ENCODE assay signal across 16 cellular contexts in genomic region chr5:141838326-141839014, GRCh38. TPM values are rescaled to one million over a fixed set of nuclear protein-coding genes. Genes with fewer than 3 reads are reported as not detected.
A peak's percentile ranks its signal among the peaks of the same experiment; 100 is the strongest.
DNase-seq lines count a peak whose midpoint lies in the region; FAIRE-seq and TF ChIP-seq lines count a peak whose summit lies in the region.
"Had no signal": no experiment of that assay in that cellular context is flagged by ENCODE, and none has a peak within 500 bp of the region (broad histone marks: within the 10 kb centered on the region; RNA-seq: fewer than 3 reads in every experiment).

No MANE protein-coding gene starts in this region.

- no peaks in the 10 kb centered on the region for H4K20me1 ChIP-seq in BLaER1 treated with 17β-estradiol and CSF1 and Interleukin-3, amounts not matched to agents 10 nM and 100 nM
- H4K20me1 ChIP-seq in endothelial cell of umbilical vein (replicated peaks; ENCODE audit: control insufficient read depth, extremely low read depth, insufficient read depth, low read length) = no peaks in the 10 kb centered on the region

- H3K79me1 ChIP-seq in trophoblast cell (ENCODE audit: low read length) = peaks cover 6% of the 10 kb centered on the region

- H2AFZ ChIP-seq in endothelial cell of umbilical vein (ENCODE audit: low read depth, low read length) = no peak overlapping the region
- no peak overlapping the region for H2AFZ ChIP-seq in trophoblast cell (ENCODE audit: insufficient read depth, low read length, poor library complexity)
- H2AFZ ChIP-seq: parathyroid adenoma had no signal

- no peak overlapping the region for H3K14ac ChIP-seq in trophoblast cell (ENCODE audit: low read length)

- no peak overlapping the region for H3K18ac ChIP-seq in trophoblast cell (ENCODE audit: low read length)

- H3K4me2 ChIP-seq in BLaER1 treated with 17β-estradiol and CSF1 and Interleukin-3, amounts not matched to agents 10 nM and 100 nM = peak overlapping the region; percentile 68 to 99 (median 95)
- H3K4me2 ChIP-seq in endothelial cell of umbilical vein (ENCODE audit: insufficient read depth, low read length) (no peak overlapping the region), trophoblast cell (ENCODE audit: low read length) (no peak overlapping the region)

- no peaks in the 10 kb centered on the region for H3K9me3 ChIP-seq in BLaER1 treated with 17β-estradiol and CSF1 and Interleukin-3, amounts not matched to agents 10 nM and 100 nM (replicated peaks in 1 of 11)
- H3K9me3 ChIP-seq in endothelial cell of umbilical vein (replicated peaks; ENCODE audit: control insufficient read depth, insufficient read depth, low read length) (no peaks in the 10 kb centered on the region), trophoblast cell (ENCODE audit: insufficient read depth, low read depth, low read length) (no peaks in the 10 kb centered on the region)

- no peak overlapping the region for H4K91ac ChIP-seq in trophoblast cell (ENCODE audit: low read depth, low read length)

- peak overlapping the region; percentile 8 for H3K23ac ChIP-seq in trophoblast cell (ENCODE audit: low read length)

- H4K12ac ChIP-seq in trophoblast cell (ENCODE audit: low read depth, low read length) = no peak overlapping the region

- no CpG with 5 or more reads among the region's 11 CpGs for WGBS in trophoblast cell (ENCODE audit: extremely low coverage, insufficient coverage, insufficient read length)

- H4K8ac ChIP-seq in trophoblast cell (ENCODE audit: low read depth, low read length) = no peak overlapping the region

- no peak overlapping the region for H2BK5ac ChIP-seq in trophoblast cell (ENCODE audit: low read depth, low read length, poor library complexity)

- FAIRE-seq in endothelial cell of umbilical vein (lab: Jason Lieb, UNC) = no peak
- FAIRE-seq: keratinocyte had no signal

- H2BK12ac ChIP-seq in trophoblast cell (ENCODE audit: low read length) = no peak overlapping the region

- no peaks in the 10 kb centered on the region for H3K36me3 ChIP-seq in BLaER1 treated with 17β-estradiol and CSF1 and Interleukin-3, amounts not matched to agents 10 nM and 100 nM
- no peaks in the 10 kb centered on the region for H3K36me3 ChIP-seq in endothelial cell of umbilical vein (ENCODE audit: control insufficient read depth in 2 of 2, extremely low read depth in 1 of 2, insufficient read depth in 2 of 2, low read length in 2 of 2)
- no peaks in the 10 kb centered on the region for H3K36me3 ChIP-seq in trophoblast cell (ENCODE audit: control insufficient read depth in 1 of 2, insufficient read depth in 2 of 2, low read length in 2 of 2)

- H3K4ac ChIP-seq in trophoblast cell (ENCODE audit: low read depth, low read length) = no peak overlapping the region

- peak overlapping the region in 6 of 11 experiments; percentile 58 to 75 (median 68); a peak in 10 of 22 replicates for H3K9ac ChIP-seq in BLaER1 treated with 17β-estradiol and CSF1 and Interleukin-3, amounts not matched to agents 10 nM and 100 nM
- no peak overlapping the region for H3K9ac ChIP-seq in endothelial cell of umbilical vein (replicated peaks; ENCODE audit: extremely low read depth, insufficient read depth, low read length)
- no peak overlapping the region for H3K9ac ChIP-seq in trophoblast cell (ENCODE audit: low read length)
- H3K9ac ChIP-seq: parathyroid adenoma had no signal

- no peak overlapping the region for H2AK5ac ChIP-seq in trophoblast cell (ENCODE audit: low read length)

- H3K4me1 ChIP-seq in BLaER1 treated with 17β-estradiol and CSF1 and Interleukin-3, amounts not matched to agents 10 nM and 100 nM = peaks cover 94 to 98% (median 98%) of the 10 kb centered on the region in 10 experiments
- H3K4me1 ChIP-seq in endothelial cell of umbilical vein (ENCODE audit: control insufficient read depth, extremely low read depth, insufficient read depth, low read length) = peaks cover 85% of the 10 kb centered on the region
- H3K4me1 ChIP-seq in trophoblast cell (ENCODE audit: control insufficient read depth in 1 of 2, insufficient read depth in 2 of 2, low read length in 2 of 2) = peaks cover 19 to 22% of the 10 kb centered on the region in 2 experiments

- no peak for TF ChIP-seq CTCF in endothelial cell of umbilical vein (IDR thresholded peaks at IDR 0.05; ENCODE audit: extremely low read depth in 1 of 2, insufficient read depth in 1 of 2, low read depth in 1 of 2, low read length in 2 of 2)

- dilution Hi-C loops in endothelial cell of umbilical vein (cut with MboI; ENCODE audit: extremely low pct_ligation_motif_present, low sequenced_read_pairs) = no loop called here

- CTCF ChIA-PET in endothelial cell of umbilical vein (lab: Charles Lee) = interaction anchor here (1.2 to 2.1 kb wide), 6 partner anchors 16 to 147 kb away, joined by 4 to 13 read pairs (median 6); partner anchors contain the start of gene PCDH1

- H3K4me3 ChIP-seq in BLaER1 treated with 17β-estradiol and CSF1 and Interleukin-3, amounts not matched to agents 10 nM and 100 nM = peak overlapping the region in 2 of 10 experiments; percentile 14 to 50; a peak in 3 of 20 replicates
- H3K4me3 ChIP-seq in endothelial cell of umbilical vein (replicated peaks in 1 of 3; ENCODE audit: insufficient read depth in 1 of 3, low read depth in 1 of 3, low read length in 3 of 3) = no peak overlapping the region
- no peak overlapping the region for H3K4me3 ChIP-seq in trophoblast cell (ENCODE audit: low read depth, low read length)

- no peaks in the 10 kb centered on the region for H3K27me3 ChIP-seq in BLaER1 treated with 17β-estradiol and CSF1 and Interleukin-3, amounts not matched to agents 10 nM and 100 nM
- H3K27me3 ChIP-seq in endothelial cell of umbilical vein (ENCODE audit: control insufficient read depth in 2 of 2, insufficient read depth in 2 of 2, low read length in 2 of 2) = no peaks in the 10 kb centered on the region
- H3K27me3 ChIP-seq in trophoblast cell (ENCODE audit: insufficient read depth, low read length) = peaks cover 5% of the 10 kb centered on the region

- H3K9me1 ChIP-seq in endothelial cell of umbilical vein (replicated peaks; ENCODE audit: control insufficient read depth, extremely low read depth, insufficient read depth, low read length) = no peaks in the 10 kb centered on the region

- BruUV-seq in endothelial cell of umbilical vein (replicated peaks; lab: Mats Ljungman, UMichigan) = no TSS peak

- intact Hi-C loops in endothelial cell of umbilical vein (cut with micrococcal nuclease) = loop anchor here (1.0 to 5.0 kb wide), 3 partner anchors 11 to 158 kb away; partner anchors contain the start of gene PCDH1

- peak overlapping the region in 9 of 11 experiments; percentile 44 to 96 (median 87); a peak in 18 of 22 replicates for H3K27ac ChIP-seq in BLaER1 treated with 17β-estradiol and CSF1 and Interleukin-3, amounts not matched to agents 10 nM and 100 nM
- H3K27ac ChIP-seq in endothelial cell of umbilical vein (ENCODE audit: insufficient read depth, low read depth, low read length) = peak overlapping the region; percentile 62
- H3K27ac ChIP-seq in trophoblast cell (ENCODE audit: low read depth, low read length) = no peak overlapping the region
- H3K27ac ChIP-seq: parathyroid adenoma had no signal

- no peak overlapping the region for H2BK120ac ChIP-seq in trophoblast cell (ENCODE audit: insufficient read depth, low read length, poor library complexity)

- DNase-seq in NCI-H82 treated with DMSO at 0.1 percent for 48 hours (lab: John Stamatoyannopoulos, UW; ENCODE audit: unreplicated experiment) = peak; percentile 69
- no peak for DNase-seq in endothelial cell of umbilical vein (ENCODE audit: low read depth, low spot score)
- no peak for DNase-seq in trophoblast cell
- DNase-seq in anterior cingulate cortex (lab: John Stamatoyannopoulos, UW) = no peak
- DNase-seq in NCI-H2171 treated with DMSO at 0.1 percent for 48 hours (lab: John Stamatoyannopoulos, UW) = no peak
- DNase-seq in NCI-H1436 treated with DMSO at 0.1 percent for 48 hours (lab: John Stamatoyannopoulos, UW) = no peak
- DNase-seq in putamen (ENCODE audit: low spot score) = no peak
- DNase-seq: activated CD4-positive, alpha-beta T cell treated with anti-CD3 and anti-CD28 coated beads for 4 hours; activated naive CD8-positive, alpha-beta T cell treated with anti-CD3 and anti-CD28 coated beads for 36 hours; DMS153; GOT3; NCI-H774; stimulated activated CD4-positive, alpha-beta T cell treated with anti-CD3 and anti-CD28 coated beads, Interleukin-15, amount 100 ng/mL, for 24 hours had no signal

- no peaks in the 10 kb centered on the region for H3K79me2 ChIP-seq in endothelial cell of umbilical vein (ENCODE audit: control insufficient read depth, insufficient read depth, low read length)
- no peaks in the 10 kb centered on the region for H3K79me2 ChIP-seq in trophoblast cell (ENCODE audit: control insufficient read depth, insufficient read depth, low read length, poor library complexity)
- H3K79me2 ChIP-seq: parathyroid adenoma had no signal

- POLR2A ChIA-PET in endothelial cell of umbilical vein (lab: Charles Lee) = interaction anchor here (0.6 to 1.4 kb wide), 3 partner anchors 22 to 126 kb away, joined by 4 to 9 read pairs (median 4); no protein-coding TSS in a partner anchor

- no peak for TF ChIP-seq POLR2A in endothelial cell of umbilical vein (IDR thresholded peaks at IDR 0.05; ENCODE audit: low read depth, low read length)

TF ChIP-seq in endothelial cell of umbilical vein, 7 proteins besides CTCF, POLR2A, EP300 and RAD21 (continues in another document):
- no peak for TF ChIP-seq EZH2 (IDR thresholded peaks at IDR 0.05; ENCODE audit: borderline replicate concordance, low read depth, low read length, severe bottlenecking)
- no peak for TF ChIP-seq JUN (IDR thresholded peaks at IDR 0.05; ENCODE audit: borderline replicate concordance, insufficient read depth, insufficient read length, low read depth)
- TF ChIP-seq MAX (IDR thresholded peaks at IDR 0.05; ENCODE audit: insufficient read depth, insufficient read length) = no peak
- no peak for TF ChIP-seq FOS (IDR thresholded peaks at IDR 0.05; ENCODE audit: borderline replicate concordance, insufficient read depth, low read length)
- TF ChIP-seq MYC (IDR thresholded peaks at IDR 0.05; ENCODE audit: low read depth, low read length) = no peak
- TF ChIP-seq GATA2 (IDR thresholded peaks at IDR 0.05; ENCODE audit: insufficient read depth, insufficient read length, low read depth, low read length) = no peak

RNA-seq across cellular contexts. Expression of gene PCDH1, which starts 39.7 kb away (rescaled TPM):
- total RNA-seq in endothelial cell of umbilical vein = 136 and 170 TPM in 2 replicates
- polyA plus RNA-seq in endothelial cell of umbilical vein = 113 and 124 TPM in 2 replicates
- 87.1 and 88.0 TPM in 2 replicates for polyA plus RNA-seq in endothelial cell of umbilical vein (2011; cell fraction: cytosol; rRNA removed)
- polyA plus RNA-seq in endothelial cell of umbilical vein (2011; cell fraction: nucleus; rRNA removed) = 70.9 and 75.9 TPM in 2 replicates
- polyA plus RNA-seq in endothelial cell of umbilical vein (2012) = 80.3 and 97.2 TPM in 2 replicates
- polyA minus RNA-seq in endothelial cell of umbilical vein = 304 and 328 TPM in 2 replicates
- 8.7 TPM for polyA minus RNA-seq in endothelial cell of umbilical vein (2011; cell fraction: cytosol; rRNA and poly(A)+ RNA removed)
- 59.9 and 63.2 TPM in 2 replicates for polyA minus RNA-seq in endothelial cell of umbilical vein (2011; cell fraction: nucleus; rRNA and poly(A)+ RNA removed)
- polyA plus RNA-seq in trophoblast cell (2013) = 5.0 TPM in 2 replicates
- total RNA-seq: activated naive CD8-positive, alpha-beta T cell treated with anti-CD3 and anti-CD28 coated beads for 36 hours had no signal

Comparison
In these comparisons a context has a peak if more than half of its experiments do, and no peak if none do; other contexts are left out.
1. H3K4me2 ChIP-seq: peak in BLaER1 treated with 17β-estradiol and CSF1 and Interleukin-3, amounts not matched to agents 10 nM and 100 nM (11 of 11); none in endothelial cell of umbilical vein (single experiment) and trophoblast cell (single experiment).
2. H3K9ac ChIP-seq: peak in BLaER1 treated with 17β-estradiol and CSF1 and Interleukin-3, amounts not matched to agents 10 nM and 100 nM (6 of 11); none in endothelial cell of umbilical vein (single experiment) and trophoblast cell (single experiment).